8 cellular contexts compared by ENCODE assay signal in the genomic region with DNA sequence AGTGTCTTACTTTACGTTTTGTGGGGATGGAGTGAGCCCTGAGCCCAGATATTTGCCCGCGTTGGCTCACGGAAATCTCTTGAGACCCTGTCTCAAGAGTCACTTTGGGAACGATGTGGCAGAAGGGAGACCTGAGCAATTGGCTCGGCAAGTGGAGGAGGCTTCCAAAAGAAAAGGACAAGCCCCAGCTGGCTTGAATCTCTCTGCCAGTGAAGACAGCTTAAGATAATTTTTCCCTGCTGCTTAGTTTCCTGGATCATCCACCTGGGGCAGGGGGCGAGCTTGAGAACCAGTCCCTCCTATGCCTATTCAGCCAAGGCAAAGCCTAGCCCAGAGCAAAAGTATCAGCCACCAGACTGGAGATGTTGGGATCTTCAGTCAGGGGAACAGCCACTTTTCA. TPM values are rescaled to one million over a fixed set of nuclear protein-coding genes. Genes with fewer than 3 reads are reported as not detected.
DNase-seq lines count a peak whose midpoint lies in the region; ATAC-seq and TF ChIP-seq lines count a peak whose summit lies in the region.

No MANE protein-coding gene starts in this region.

- H3K27ac Mint-ChIP-seq in activated naive CD4-positive, alpha-beta T cell treated with anti-CD3 and anti-CD28 coated beads for 36 hours = peak overlapping the region; percentile 95

- H3K9me3 ChIP-seq in SJCRH30 (replicated peaks) = 0 out of 2 replicates have a peak, but pooled peaks cover 4% of the 10 kb centered on the region
- no peaks in the 10 kb centered on the region for H3K9me3 ChIP-seq in neutrophil

- H3K4me3 Mint-ChIP-seq in activated naive CD4-positive, alpha-beta T cell treated with anti-CD3 and anti-CD28 coated beads for 36 hours = peak overlapping the region; percentile 95

- H3K4me3 ChIP-seq in SJCRH30 (peak overlapping the region; percentile 99), neutrophil (ENCODE audit: low read depth in 1 of 2, low read length in 1 of 2) (peak overlapping the region; percentile 72 to 88)

- H3K27me3 Mint-ChIP-seq in activated naive CD4-positive, alpha-beta T cell treated with anti-CD3 and anti-CD28 coated beads for 36 hours (ENCODE audit: low read depth) = no peaks in the 10 kb centered on the region

- DNase-seq in activated naive CD4-positive, alpha-beta T cell treated with anti-CD3 and anti-CD28 coated beads for 36 hours = peak; percentile 10
- no peak for DNase-seq in activated naive CD4-positive, alpha-beta T cell treated with anti-CD3 and anti-CD28 coated beads, Interleukin-2, amount 50 U/mL, for 16 hours
- DNase-seq in SJCRH30 = peak in 1 of 2 experiments; percentile 23
- DNase-seq in epithelial cell of prostate (ENCODE audit: low read depth, low spot score) = no peak
- no peak for DNase-seq in Ammon's horn (ENCODE audit: low spot score)
- no peak for DNase-seq in NOMO-1 treated with dmso at 0.1 percent for 144 hours (lab: John Stamatoyannopoulos, UW; ENCODE audit: unreplicated experiment)

- peaks cover 28% of the 10 kb centered on the region for H3K4me1 Mint-ChIP-seq in activated naive CD4-positive, alpha-beta T cell treated with anti-CD3 and anti-CD28 coated beads for 36 hours (ENCODE audit: low read depth)

- no peaks in the 10 kb centered on the region for H3K36me3 ChIP-seq in SJCRH30
- no peaks in the 10 kb centered on the region for H3K36me3 ChIP-seq in neutrophil

- ATAC-seq in GM18909 (IDR thresholded peaks at IDR 0.05; ENCODE audit: poor library complexity, unreplicated experiment) = no peak

- no peaks in the 10 kb centered on the region for H3K4me1 ChIP-seq in SJCRH30
- peaks cover 9 to 11% of the 10 kb centered on the region in 2 experiments for H3K4me1 ChIP-seq in neutrophil (ENCODE audit: control insufficient read depth in 1 of 2, insufficient read depth in 1 of 2, low read depth in 1 of 2, low read length in 1 of 2)

- no peaks in the 10 kb centered on the region for H3K9me3 Mint-ChIP-seq in activated naive CD4-positive, alpha-beta T cell treated with anti-CD3 and anti-CD28 coated beads for 36 hours

- peaks cover 11% of the 10 kb centered on the region for H3K36me3 Mint-ChIP-seq in activated naive CD4-positive, alpha-beta T cell treated with anti-CD3 and anti-CD28 coated beads for 36 hours (ENCODE audit: low read depth)

- no peak overlapping the region; the same call in 1 of the 2 replicates for H3K27ac ChIP-seq in SJCRH30
- peak overlapping the region; percentile 37 for H3K27ac ChIP-seq in epithelial cell of prostate
- H3K27ac ChIP-seq in neutrophil = peak overlapping the region; percentile 53

- intact Hi-C loops in activated naive CD4-positive, alpha-beta T cell treated with anti-CD3 and anti-CD28 coated beads for 36 hours (cut with micrococcal nuclease) = loop anchor here (5.0 to 10.0 kb wide), 4 partner anchors 638 to 1538 kb away; a partner anchor contains a TSS

- CTCF ChIA-PET in activated naive CD4-positive, alpha-beta T cell treated with anti-CD3 and anti-CD28 coated beads for 36 hours (lab: Charles Lee) = no interaction called here

- no peaks in the 10 kb centered on the region for H3K27me3 ChIP-seq in SJCRH30
- H3K27me3 ChIP-seq in neutrophil = no peaks in the 10 kb centered on the region

- no peak for TF ChIP-seq CTCF in neutrophil (IDR thresholded peaks at IDR 0.05)

RNA-seq across cellular contexts. Expression of a gene that starts 0.7 kb away (rescaled TPM):
- total RNA-seq in activated naive CD4-positive, alpha-beta T cell treated with anti-CD3 and anti-CD28 coated beads for 36 hours = 10 to 100 TPM; 14.3 to 18.7 TPM
- 30.9 and 35.3 TPM in 2 replicates for total RNA-seq in SJCRH30 (2014; rRNA removed; shearing (Covaris generic))
